ENCODE assay signal across 20 cellular contexts in the genomic region with DNA sequence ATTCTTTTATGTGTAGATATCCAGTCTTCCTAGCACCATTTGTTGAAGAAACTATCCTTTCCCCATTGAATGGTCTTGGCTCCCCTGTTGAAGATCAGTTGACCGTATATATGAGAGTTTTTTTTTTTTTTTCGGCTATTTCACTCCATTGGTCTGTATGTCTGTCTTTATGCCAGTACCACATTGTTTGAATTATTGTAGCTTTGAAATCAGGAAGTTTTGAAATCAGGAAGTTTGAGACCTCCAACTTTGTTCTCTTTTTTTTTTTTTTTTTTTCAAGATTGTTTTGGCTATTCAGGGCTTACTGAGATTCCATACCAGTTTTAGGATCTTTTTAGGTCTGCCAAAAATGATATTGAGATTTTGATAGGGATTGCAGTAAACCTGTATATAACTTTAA. TPM values are rescaled to one million over a fixed set of nuclear protein-coding genes. Genes with fewer than 3 reads are reported as not detected.
DNase-seq lines count a peak whose midpoint lies in the region; FAIRE-seq and TF ChIP-seq lines count a peak whose summit lies in the region.
"Had no signal": no experiment of that assay in that cellular context is flagged by ENCODE, and none has a peak within 500 bp of the region (broad histone marks: within the 10 kb centered on the region; RNA-seq: fewer than 3 reads in every experiment).

No MANE protein-coding gene starts in this region.

- POLR2A ChIA-PET in endothelial cell of umbilical vein (lab: Charles Lee): no interaction called here

- peaks cover 14 to 28% (median 21%) of the 10 kb centered on the region in 3 donors for H3K27me3 Mint-ChIP-seq in CD14-positive monocyte (ENCODE audit: low read depth in 3 of 3)
- H3K27me3 Mint-ChIP-seq in activated naive CD8-positive, alpha-beta T cell treated with anti-CD3 and anti-CD28 coated beads for 36 hours: peaks cover 31% of the 10 kb centered on the region

- no peak overlapping the region for H3K9ac ChIP-seq in endothelial cell of umbilical vein (replicated peaks; ENCODE audit: extremely low read depth, insufficient read depth, low read length)

- H3K9me1 ChIP-seq in endothelial cell of umbilical vein (replicated peaks; ENCODE audit: control insufficient read depth, extremely low read depth, insufficient read depth, low read length): no peaks in the 10 kb centered on the region

- no peak overlapping the region for H3K4me2 ChIP-seq in endothelial cell of umbilical vein (ENCODE audit: insufficient read depth, low read length)
- H3K4me2 ChIP-seq: PC-9 had no signal

- CTCF ChIA-PET in endothelial cell of umbilical vein (lab: Charles Lee): interaction anchor here (0.6 to 6.1 kb wide), 6 partner anchors 9 to 504 kb away, joined by 3 to 49 read pairs (median 4); no protein-coding TSS in a partner anchor

- H3K9me3 ChIP-seq in endothelial cell of umbilical vein (replicated peaks; ENCODE audit: control insufficient read depth, insufficient read depth, low read length) (no peaks in the 10 kb centered on the region), uterus (no peaks in the 10 kb centered on the region)
- H3K9me3 ChIP-seq: SJSA1 had no signal

- H3K27ac ChIP-seq in endothelial cell of umbilical vein (ENCODE audit: insufficient read depth, low read depth, low read length): no peak overlapping the region
- no peak overlapping the region for H3K27ac ChIP-seq in uterus
- H3K27ac ChIP-seq in substantia nigra (ENCODE audit: low read depth, low read length, poor library complexity, severe bottlenecking): no peak overlapping the region
- H3K27ac ChIP-seq: PC-9, RWPE1, SJSA1 had no signal

- no peaks in the 10 kb centered on the region for H3K79me2 ChIP-seq in endothelial cell of umbilical vein (ENCODE audit: control insufficient read depth, insufficient read depth, low read length)

- FAIRE-seq in endothelial cell of umbilical vein (lab: Jason Lieb, UNC): peak; percentile 62

- TF ChIP-seq CTCF in CD14-positive monocyte (IDR thresholded peaks at IDR 0.05): no peak
- TF ChIP-seq CTCF in endothelial cell of umbilical vein (IDR thresholded peaks at IDR 0.05; ENCODE audit: extremely low read depth in 1 of 2, insufficient read depth in 1 of 2, low read depth in 1 of 2, low read length in 2 of 2): no peak
- TF ChIP-seq CTCF in uterus (IDR thresholded peaks at IDR 0.05): no peak

- H4K20me1 ChIP-seq in endothelial cell of umbilical vein (replicated peaks; ENCODE audit: control insufficient read depth, extremely low read depth, insufficient read depth, low read length): no peaks in the 10 kb centered on the region

- H3K4me1 ChIP-seq in endothelial cell of umbilical vein (ENCODE audit: control insufficient read depth, extremely low read depth, insufficient read depth, low read length) (peaks cover 2% of the 10 kb centered on the region), uterus (no peaks in the 10 kb centered on the region)

- peaks cover 0 to 6% (median 0%) of the 10 kb centered on the region in 7 donors for H3K9me3 Mint-ChIP-seq in CD14-positive monocyte
- no peaks in the 10 kb centered on the region for H3K9me3 Mint-ChIP-seq in activated naive CD8-positive, alpha-beta T cell treated with anti-CD3 and anti-CD28 coated beads for 36 hours

- no peak overlapping the region for H3K4me3 ChIP-seq in endothelial cell of umbilical vein (replicated peaks in 1 of 3; ENCODE audit: insufficient read depth in 1 of 3, low read depth in 1 of 3, low read length in 3 of 3)
- no peak overlapping the region for H3K4me3 ChIP-seq in uterus
- H3K4me3 ChIP-seq: PC-9, SJSA1 had no signal

- H3K36me3 ChIP-seq in endothelial cell of umbilical vein (ENCODE audit: control insufficient read depth in 2 of 2, extremely low read depth in 1 of 2, insufficient read depth in 2 of 2, low read length in 2 of 2) (no peaks in the 10 kb centered on the region), uterus (no peaks in the 10 kb centered on the region)

- no TSS peak for BruUV-seq in endothelial cell of umbilical vein (replicated peaks; lab: Mats Ljungman, UMichigan)

- no peak for DNase-seq in CD14-positive monocyte (ENCODE audit: low spot score)
- DNase-seq in Kasumi-1 (lab: John Stamatoyannopoulos, UW): peak; percentile 22 to 42
- DNase-seq in OCI-M1 (lab: John Stamatoyannopoulos, UW): peak; percentile 40
- no peak for DNase-seq in endothelial cell of umbilical vein (ENCODE audit: low read depth, low spot score)
- no peak for DNase-seq in uterus
- no peak for DNase-seq in substantia nigra (lab: John Stamatoyannopoulos, UW)
- DNase-seq in activated naive CD8-positive, alpha-beta T cell treated with anti-CD3 and anti-CD28 coated beads for 36 hours: no peak
- DNase-seq: C1 segment of cervical spinal cord; DMS79 treated with DMSO at 0.1 percent for 48 hours; IMR-90; MM.1S; NCI-H1417; NCI-H187; NCI-H2107; NCI-H510A; NCI-H748 treated with DMSO at 0.1 percent for 48 hours; NK-92 treated with Interleukin-12 subunit alpha and Interleukin-12 subunit beta, amount 100 ng/mL, for 24 hours; PC-9 had no signal

- H3K4me3 Mint-ChIP-seq in CD14-positive monocyte: peak overlapping the region; percentile 57 to 83
- H3K4me3 Mint-ChIP-seq in activated naive CD8-positive, alpha-beta T cell treated with anti-CD3 and anti-CD28 coated beads for 36 hours: no peak overlapping the region

- intact Hi-C loops in CD14-positive monocyte (cut with micrococcal nuclease) (no loop called here), endothelial cell of umbilical vein (cut with micrococcal nuclease) (loop anchor here (1.0 kb wide), 2 partner anchors 64 to 341 kb away; no protein-coding TSS in a partner anchor), uterus (cut with DNase I; ENCODE audit: low total_unique reads) (no loop called here)

- no peak for TF ChIP-seq POLR2A in endothelial cell of umbilical vein (IDR thresholded peaks at IDR 0.05; ENCODE audit: low read depth, low read length)
- TF ChIP-seq POLR2A in uterus (IDR thresholded peaks at IDR 0.05): no peak

- H3K27ac Mint-ChIP-seq in CD14-positive monocyte: peak overlapping the region in 3 of 7 donors; percentile 33 to 49 (median 38)
- H3K27ac Mint-ChIP-seq in activated naive CD8-positive, alpha-beta T cell treated with anti-CD3 and anti-CD28 coated beads for 36 hours: no peak overlapping the region

- dilution Hi-C loops in endothelial cell of umbilical vein (cut with MboI; ENCODE audit: extremely low pct_ligation_motif_present, low sequenced_read_pairs): no loop called here

- H3K27me3 ChIP-seq in endothelial cell of umbilical vein (ENCODE audit: control insufficient read depth in 2 of 2, insufficient read depth in 2 of 2, low read length in 2 of 2) (peaks cover 6 to 9% of the 10 kb centered on the region in 2 experiments), uterus (no peaks in the 10 kb centered on the region)
- H3K27me3 ChIP-seq: SJSA1 had no signal

- peaks cover 9% of the 10 kb centered on the region for H3K4me1 Mint-ChIP-seq in CD14-positive monocyte
- peaks cover 10% of the 10 kb centered on the region for H3K4me1 Mint-ChIP-seq in activated naive CD8-positive, alpha-beta T cell treated with anti-CD3 and anti-CD28 coated beads for 36 hours

- H2AFZ ChIP-seq in endothelial cell of umbilical vein (ENCODE audit: low read depth, low read length): no peak overlapping the region
- H2AFZ ChIP-seq: PC-9 had no signal

- H3K36me3 Mint-ChIP-seq in CD14-positive monocyte: no peaks in the 10 kb centered on the region
- no peaks in the 10 kb centered on the region for H3K36me3 Mint-ChIP-seq in activated naive CD8-positive, alpha-beta T cell treated with anti-CD3 and anti-CD28 coated beads for 36 hours

TF ChIP-seq in endothelial cell of umbilical vein, 7 proteins besides CTCF, POLR2A, EP300 and RAD21:
- TF ChIP-seq GATA2 (IDR thresholded peaks at IDR 0.05; ENCODE audit: insufficient read depth, insufficient read length, low read depth, low read length) (no peak), FOS (IDR thresholded peaks at IDR 0.05; ENCODE audit: borderline replicate concordance, insufficient read depth, low read length) (no peak)

RNA-seq across cellular contexts. Expression of a gene that starts 4.3 kb away (rescaled TPM):
- polyA plus RNA-seq in CD14-positive monocyte (1 to 10 TPM in 1 of 2 donors, under 1 TPM in 1; 0.61 to 1.3 TPM), endothelial cell of umbilical vein (35.2 and 38.5 TPM in 2 replicates)
- total RNA-seq in endothelial cell of umbilical vein (35.8 and 38.4 TPM in 2 replicates), uterus (10 to 100 TPM in 2 of 4 donors, 1 to 10 TPM in 2; 4.1 to 30.3 (median 7.8) TPM)
- polyA plus RNA-seq in endothelial cell of umbilical vein (2011; cell fraction: cytosol; rRNA removed): 26.9 and 29.5 TPM in 2 replicates
- polyA plus RNA-seq in endothelial cell of umbilical vein (2011; cell fraction: nucleus; rRNA removed): 14.3 and 15.8 TPM in 2 replicates
- polyA plus RNA-seq in endothelial cell of umbilical vein (2012): 20.0 and 22.7 TPM in 2 replicates
- polyA minus RNA-seq in endothelial cell of umbilical vein: 38.5 and 42.8 TPM in 2 replicates
- 1.4 TPM for polyA minus RNA-seq in endothelial cell of umbilical vein (2011; cell fraction: cytosol; rRNA and poly(A)+ RNA removed)
- 24.9 and 28.3 TPM in 2 replicates for polyA minus RNA-seq in endothelial cell of umbilical vein (2011; cell fraction: nucleus; rRNA and poly(A)+ RNA removed)
- 1 to 10 TPM; 3.8 to 4.0 TPM for total RNA-seq in activated naive CD8-positive, alpha-beta T cell treated with anti-CD3 and anti-CD28 coated beads for 36 hours

Comparison
In these comparisons a context has a peak if more than half of its experiments do, and no peak if none do; other contexts are left out.
1. DNase-seq: peak in Kasumi-1 (2 of 2) and OCI-M1 (single experiment); none in CD14-positive monocyte (single experiment), endothelial cell of umbilical vein (single experiment), uterus (0 of 2), substantia nigra (0 of 49) and activated naive CD8-positive, alpha-beta T cell treated with anti-CD3 and anti-CD28 coated beads for 36 hours (single experiment).